Comparison of ENCODE assay signal across 28 cellular contexts in genomic region chr14:51908086-51908485, GRCh38. TPM values are rescaled to one million over a fixed set of nuclear protein-coding genes. Genes with fewer than 3 reads are reported as not detected.
DNase-seq lines count a peak whose midpoint lies in the region; ATAC-seq, FAIRE-seq and TF ChIP-seq lines count a peak whose summit lies in the region.
"Had no signal": no experiment of that assay in that cellular context is flagged by ENCODE, and none has a peak within 500 bp of the region (broad histone marks: within the 10 kb centered on the region; RNA-seq: fewer than 3 reads in every experiment).

No MANE protein-coding gene starts in this region.

- no peak overlapping the region for H3K4me3 ChIP-seq in CD4-positive, CD25-positive, alpha-beta regulatory T cell (ENCODE audit: low read depth, low read length)
- H3K4me3 ChIP-seq in astrocyte (ENCODE audit: insufficient read depth, low read depth, low read length) (no peak overlapping the region), neutrophil (ENCODE audit: low read depth in 1 of 2, low read length in 1 of 2) (no peak overlapping the region), lower leg skin (ENCODE audit: low read depth, poor library complexity, severe bottlenecking) (no peak overlapping the region), upper lobe of left lung (no peak overlapping the region)
- H3K4me3 ChIP-seq: breast epithelium, gastrocnemius medialis, GM23338, thoracic aorta had no signal

- WGBS in lower leg skin, 2 donors = 91 to 95% methylated on average over 3 of the region's 3 CpGs
- 100% methylated on average over 3 of the region's 3 CpGs for WGBS in upper lobe of left lung, 2 donors

- H3K4me1 Mint-ChIP-seq in CD4-positive, CD25-positive, alpha-beta regulatory T cell = peaks cover 35 to 81% (median 64%) of the 10 kb centered on the region in 4 donors
- H3K4me1 Mint-ChIP-seq in astrocyte (ENCODE audit: low read depth, unreplicated experiment) = peaks cover 15% of the 10 kb centered on the region

- H3K27me3 ChIP-seq in CD4-positive, CD25-positive, alpha-beta regulatory T cell (ENCODE audit: control insufficient read depth, insufficient read depth, low read length) = no peaks in the 10 kb centered on the region
- H3K27me3 ChIP-seq in astrocyte (ENCODE audit: insufficient read depth, low read length) (no peaks in the 10 kb centered on the region), neutrophil (no peaks in the 10 kb centered on the region), upper lobe of left lung (no peaks in the 10 kb centered on the region)
- H3K27me3 ChIP-seq: breast epithelium, gastrocnemius medialis had no signal

- no peak overlapping the region for H3K27ac ChIP-seq in CD4-positive, CD25-positive, alpha-beta regulatory T cell (ENCODE audit: insufficient read depth, low read length, poor library complexity, severe bottlenecking)
- H3K27ac ChIP-seq in astrocyte (ENCODE audit: low read depth, low read length) = no peak overlapping the region
- peak overlapping the region; percentile 36 for H3K27ac ChIP-seq in neutrophil
- no peak overlapping the region for H3K27ac ChIP-seq in upper lobe of left lung
- H3K27ac ChIP-seq: breast epithelium, gastrocnemius medialis, parathyroid adenoma, thoracic aorta, VCaP had no signal

- H3K27ac Mint-ChIP-seq in CD4-positive, CD25-positive, alpha-beta regulatory T cell = peak overlapping the region in 2 of 3 donors; percentile 56 to 76
- no peak overlapping the region for H3K27ac Mint-ChIP-seq in astrocyte (ENCODE audit: unreplicated experiment)
- H3K27ac Mint-ChIP-seq: GM23338; stimulated activated naive CD8-positive, alpha-beta T cell treated with anti-CD3 and anti-CD28 coated beads, Interleukin-15, Interleukin-2, amounts not matched to agents 100 ng/mL and 50 ng/mL, for 24 hours had no signal

- intact Hi-C loops in lower leg skin (cut with DNase I; ENCODE audit: low total_unique reads) = no loop called here

- H3K4me2 ChIP-seq in astrocyte (ENCODE audit: low read length) = no peak overlapping the region
- H3K4me2 ChIP-seq: GM23338 had no signal

- no peak overlapping the region for H2AFZ ChIP-seq in astrocyte (ENCODE audit: low read depth, low read length)
- H2AFZ ChIP-seq: GM23338, parathyroid adenoma had no signal

- no peak for FAIRE-seq in astrocyte (lab: Jason Lieb, UNC)

- peaks cover 33% of the 10 kb centered on the region for H3K36me3 ChIP-seq in CD4-positive, CD25-positive, alpha-beta regulatory T cell (ENCODE audit: control insufficient read depth, insufficient read depth, low read length)
- no peaks in the 10 kb centered on the region for H3K36me3 ChIP-seq in astrocyte (ENCODE audit: insufficient read depth, low read length)
- H3K36me3 ChIP-seq in neutrophil = peaks cover 17% of the 10 kb centered on the region
- H3K36me3 ChIP-seq in upper lobe of left lung = no peaks in the 10 kb centered on the region
- H3K36me3 ChIP-seq: breast epithelium, gastrocnemius medialis, thoracic aorta had no signal

- H3K9me3 Mint-ChIP-seq in CD4-positive, CD25-positive, alpha-beta regulatory T cell = peaks cover 0 to 8% (median 0%) of the 10 kb centered on the region in 7 donors
- H3K9me3 Mint-ChIP-seq in astrocyte (ENCODE audit: unreplicated experiment) = no peaks in the 10 kb centered on the region

- peaks cover 7 to 10% of the 10 kb centered on the region in 2 experiments for H3K9me3 ChIP-seq in CD4-positive, CD25-positive, alpha-beta regulatory T cell (ENCODE audit: control insufficient read depth in 2 of 2, low read length in 2 of 2)
- H3K9me3 ChIP-seq in astrocyte (ENCODE audit: insufficient read depth, low read depth, low read length) (peaks cover 7% of the 10 kb centered on the region), neutrophil (no peaks in the 10 kb centered on the region), upper lobe of left lung (no peaks in the 10 kb centered on the region)
- H3K9me3 ChIP-seq: breast epithelium, gastrocnemius medialis, thoracic aorta had no signal

- no peak for ATAC-seq in CD4-positive, CD25-positive, alpha-beta regulatory T cell (ENCODE audit: low read depth in 2 of 2)
- ATAC-seq in upper lobe of left lung (ENCODE audit: low FRiP score in 2 of 2) = no peak
- ATAC-seq: gastrocnemius medialis, GM23338, right cardiac atrium had no signal

- no peaks in the 10 kb centered on the region for H3K79me2 ChIP-seq in astrocyte (ENCODE audit: insufficient read depth, low read length)
- H3K79me2 ChIP-seq: parathyroid adenoma had no signal

- H4K20me1 ChIP-seq in astrocyte (ENCODE audit: insufficient read depth, low read length) = no peaks in the 10 kb centered on the region

- H3K4me1 ChIP-seq in CD4-positive, CD25-positive, alpha-beta regulatory T cell (ENCODE audit: control insufficient read depth, insufficient read depth, low read length, poor library complexity, severe bottlenecking) = peaks cover 28% of the 10 kb centered on the region
- H3K4me1 ChIP-seq in astrocyte (ENCODE audit: insufficient read depth, low read length) = peaks cover 3% of the 10 kb centered on the region
- H3K4me1 ChIP-seq in neutrophil (ENCODE audit: control insufficient read depth in 1 of 2, insufficient read depth in 1 of 2, low read depth in 1 of 2, low read length in 1 of 2) = peaks cover 32 to 63% of the 10 kb centered on the region in 2 experiments
- H3K4me1 ChIP-seq in upper lobe of left lung = peaks cover 0 to 6% (median 0%) of the 10 kb centered on the region in 4 donors
- H3K4me1 ChIP-seq: breast epithelium, gastrocnemius medialis, parathyroid adenoma had no signal

- TF ChIP-seq EP300 in upper lobe of left lung (IDR thresholded peaks at IDR 0.05) = no peak

- no peak for TF ChIP-seq POLR2A in lower leg skin (IDR thresholded peaks at IDR 0.05)
- TF ChIP-seq POLR2A in upper lobe of left lung (IDR thresholded peaks at IDR 0.05) = no peak

- H3K36me3 Mint-ChIP-seq in CD4-positive, CD25-positive, alpha-beta regulatory T cell = peaks cover 43% of the 10 kb centered on the region
- peaks cover 3% of the 10 kb centered on the region for H3K36me3 Mint-ChIP-seq in astrocyte (ENCODE audit: low read depth, unreplicated experiment)

- no peaks in the 10 kb centered on the region for H3K27me3 Mint-ChIP-seq in CD4-positive, CD25-positive, alpha-beta regulatory T cell
- H3K27me3 Mint-ChIP-seq in astrocyte (ENCODE audit: low read depth, unreplicated experiment) = peaks cover 2% of the 10 kb centered on the region
- H3K27me3 Mint-ChIP-seq: IgD-negative memory B cell; stimulated activated naive CD8-positive, alpha-beta T cell treated with anti-CD3 and anti-CD28 coated beads, Interleukin-15, Interleukin-2, amounts not matched to agents 100 ng/mL and 50 ng/mL, for 24 hours had no signal

- no peak overlapping the region for H3K9ac ChIP-seq in astrocyte (ENCODE audit: low read length)
- H3K9ac ChIP-seq: parathyroid adenoma had no signal

- no peak overlapping the region for H3K4me3 Mint-ChIP-seq in CD4-positive, CD25-positive, alpha-beta regulatory T cell
- peak overlapping the region; percentile 45 for H3K4me3 Mint-ChIP-seq in astrocyte (ENCODE audit: unreplicated experiment)
- H3K4me3 Mint-ChIP-seq: GM23338; IgD-negative memory B cell; neural crest cell; stimulated activated naive CD8-positive, alpha-beta T cell treated with anti-CD3 and anti-CD28 coated beads, Interleukin-15, Interleukin-2, amounts not matched to agents 100 ng/mL and 50 ng/mL, for 24 hours had no signal

- TF ChIP-seq CTCF in astrocyte (IDR thresholded peaks at IDR 0.05; ENCODE audit: insufficient read depth, low read depth, low read length) = no peak
- no peak for TF ChIP-seq CTCF in neutrophil (IDR thresholded peaks at IDR 0.05)
- no peak for TF ChIP-seq CTCF in lower leg skin (IDR thresholded peaks at IDR 0.05)
- no peak for TF ChIP-seq CTCF in upper lobe of left lung (IDR thresholded peaks at IDR 0.05)

- DNase-seq in CD4-positive, CD25-positive, alpha-beta regulatory T cell = no peak
- DNase-seq in EH (ENCODE audit: low read depth) (peak; percentile 76), astrocyte (ENCODE audit: low read depth) (no peak), lower leg skin (ENCODE audit: low spot score in 2 of 2) (no peak), upper lobe of left lung (no peak), inferior parietal cortex (ENCODE audit: extremely low spot score) (no peak)
- DNase-seq: activated CD4-positive, alpha-beta T cell treated with anti-CD3 and anti-CD28 coated beads for 4 hours; activated naive CD4-positive, alpha-beta T cell treated with anti-CD3 and anti-CD28 coated beads, Interleukin-2, amount 50 U/mL, for 16 hours; amniotic stem cell; C1 segment of cervical spinal cord; DMS79 treated with DMSO at 0.1 percent for 48 hours; gastrocnemius medialis; NCI-H1694; NCI-H446 treated with DMSO at 0.1 percent for 48 hours; NCI-H774; right cardiac atrium; stimulated activated CD4-positive, alpha-beta T cell treated with anti-CD3 and anti-CD28 coated beads, Interleukin-1b, Interleukin-23, amount 100 ng/mL, for 48 hours; SW 1271; T1000 had no signal

RNA-seq across cellular contexts. Expression of gene GNG2, which starts 47.7 kb away (rescaled TPM):
- total RNA-seq in CD4-positive, CD25-positive, alpha-beta regulatory T cell = 252 TPM
- polyA plus RNA-seq in CD4-positive, CD25-positive, alpha-beta regulatory T cell = 100 to 1,000 TPM; 145 to 216 (median 195) TPM
- 7.3 and 8.1 TPM in 2 replicates for total RNA-seq in astrocyte
- total RNA-seq in lower leg skin = 1 to 10 TPM; 4.0 to 6.6 (median 5.0) TPM
- 10 to 100 TPM in 3 of 6 donors, 1 to 10 TPM in 3; 4.2 to 29.0 (median 10.1) TPM for total RNA-seq in upper lobe of left lung
